In genomic region chr1:179115181-179115580, GRCh38 we compare ENCODE assay signal across 1 cellular context.
TF ChIP-seq lines count a peak whose summit lies in the region.

No MANE protein-coding gene starts in this region.

TF ChIP-seq in K562, 482 proteins besides CTCF, POLR2A, EP300 and RAD21 (continued from another document):
- TF ChIP-seq, protein P1, sequence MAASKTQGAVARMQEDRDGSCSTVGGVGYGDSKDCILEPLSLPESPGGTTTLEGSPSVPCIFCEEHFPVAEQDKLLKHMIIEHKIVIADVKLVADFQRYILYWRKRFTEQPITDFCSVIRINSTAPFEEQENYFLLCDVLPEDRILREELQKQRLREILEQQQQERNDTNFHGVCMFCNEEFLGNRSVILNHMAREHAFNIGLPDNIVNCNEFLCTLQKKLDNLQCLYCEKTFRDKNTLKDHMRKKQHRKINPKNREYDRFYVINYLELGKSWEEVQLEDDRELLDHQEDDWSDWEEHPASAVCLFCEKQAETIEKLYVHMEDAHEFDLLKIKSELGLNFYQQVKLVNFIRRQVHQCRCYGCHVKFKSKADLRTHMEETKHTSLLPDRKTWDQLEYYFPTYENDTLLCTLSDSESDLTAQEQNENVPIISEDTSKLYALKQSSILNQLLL (CRISPR knock-in tag; IDR thresholded peaks at IDR 0.05; ENCODE audit: borderline replicate concordance) = no peak
- no peak for TF ChIP-seq DNMT1 (IDR thresholded peaks at IDR 0.05)
- no peak for TF ChIP-seq PRMT5 (CRISPR knock-in tag; IDR thresholded peaks at IDR 0.05)
- no peak for TF ChIP-seq NEUROD1 (IDR thresholded peaks at IDR 0.05; ENCODE audit: borderline replicate concordance, low read depth, low read length, partially characterized antibody)
- no peak for TF ChIP-seq ZNF24 (IDR thresholded peaks at IDR 0.05)
- no peak for TF ChIP-seq ZNF764 (CRISPR knock-in tag; IDR thresholded peaks at IDR 0.05; ENCODE audit: low read depth)
- peak; percentile 47 for TF ChIP-seq MEIS2 (IDR thresholded peaks at IDR 0.05; ENCODE audit: partially characterized antibody)
- TF ChIP-seq NR2F6 (CRISPR knock-in tag; IDR thresholded peaks at IDR 0.05) = no peak
- TF ChIP-seq, protein P2, sequence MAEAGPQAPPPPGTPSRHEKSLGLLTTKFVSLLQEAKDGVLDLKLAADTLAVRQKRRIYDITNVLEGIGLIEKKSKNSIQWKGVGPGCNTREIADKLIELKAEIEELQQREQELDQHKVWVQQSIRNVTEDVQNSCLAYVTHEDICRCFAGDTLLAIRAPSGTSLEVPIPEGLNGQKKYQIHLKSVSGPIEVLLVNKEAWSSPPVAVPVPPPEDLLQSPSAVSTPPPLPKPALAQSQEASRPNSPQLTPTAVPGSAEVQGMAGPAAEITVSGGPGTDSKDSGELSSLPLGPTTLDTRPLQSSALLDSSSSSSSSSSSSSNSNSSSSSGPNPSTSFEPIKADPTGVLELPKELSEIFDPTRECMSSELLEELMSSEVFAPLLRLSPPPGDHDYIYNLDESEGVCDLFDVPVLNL (CRISPR knock-in tag; IDR thresholded peaks at IDR 0.05; ENCODE audit: low read depth) = no peak
- no peak for TF ChIP-seq MED1 (CRISPR knock-in tag; IDR thresholded peaks at IDR 0.05; ENCODE audit: borderline replicate concordance)
- no peak for TF ChIP-seq NFRKB (IDR thresholded peaks at IDR 0.05; ENCODE audit: low read depth)
- TF ChIP-seq ZNF445 (CRISPR knock-in tag; IDR thresholded peaks at IDR 0.05; ENCODE audit: low read depth) = no peak
- TF ChIP-seq ZNF639 (CRISPR knock-in tag; conservative IDR thresholded peaks at IDR 0.05 in 1 of 2, IDR thresholded peaks at IDR 0.05 in 1 of 2) = no peak
